In the genomic region with DNA sequence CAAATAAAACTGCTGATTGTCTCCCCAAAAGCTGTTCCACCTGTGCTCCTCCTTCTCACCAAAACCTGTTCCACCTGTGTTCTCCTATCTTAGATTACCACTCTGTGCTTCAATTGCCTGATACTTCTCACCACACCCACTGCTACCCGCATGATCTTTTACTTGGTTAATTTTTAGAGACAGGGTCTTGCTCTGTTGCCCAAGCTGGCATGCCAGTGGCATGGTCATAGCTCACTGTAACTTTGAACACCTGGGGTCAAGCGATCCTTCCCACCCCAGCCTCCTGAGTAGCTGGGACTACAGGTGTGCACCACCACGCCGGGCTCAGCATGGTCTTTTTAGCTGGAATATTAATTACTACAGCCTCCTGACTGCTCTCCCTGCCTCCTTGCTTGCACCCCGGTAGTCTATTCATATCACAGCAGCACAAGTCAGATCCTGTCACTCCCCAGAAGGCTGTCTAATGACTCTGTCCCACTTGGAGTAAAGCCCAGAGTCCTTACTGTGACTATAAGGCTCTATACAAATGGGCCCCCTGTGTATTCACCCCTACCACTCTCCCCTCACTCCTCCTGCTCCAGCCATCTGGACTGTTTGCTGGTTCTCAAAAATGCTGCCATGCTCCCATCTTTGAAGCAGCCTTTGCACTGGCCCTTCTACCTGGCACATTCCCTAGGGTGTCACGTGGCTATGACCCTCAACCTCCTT, we compare ENCODE assay signal across 1 cellular context.
TF ChIP-seq lines count a peak whose summit lies in the region.

No MANE protein-coding gene starts in this region.

TF ChIP-seq in HepG2, 621 proteins besides CTCF, POLR2A, EP300 and RAD21:
- TF ChIP-seq, protein P1, sequence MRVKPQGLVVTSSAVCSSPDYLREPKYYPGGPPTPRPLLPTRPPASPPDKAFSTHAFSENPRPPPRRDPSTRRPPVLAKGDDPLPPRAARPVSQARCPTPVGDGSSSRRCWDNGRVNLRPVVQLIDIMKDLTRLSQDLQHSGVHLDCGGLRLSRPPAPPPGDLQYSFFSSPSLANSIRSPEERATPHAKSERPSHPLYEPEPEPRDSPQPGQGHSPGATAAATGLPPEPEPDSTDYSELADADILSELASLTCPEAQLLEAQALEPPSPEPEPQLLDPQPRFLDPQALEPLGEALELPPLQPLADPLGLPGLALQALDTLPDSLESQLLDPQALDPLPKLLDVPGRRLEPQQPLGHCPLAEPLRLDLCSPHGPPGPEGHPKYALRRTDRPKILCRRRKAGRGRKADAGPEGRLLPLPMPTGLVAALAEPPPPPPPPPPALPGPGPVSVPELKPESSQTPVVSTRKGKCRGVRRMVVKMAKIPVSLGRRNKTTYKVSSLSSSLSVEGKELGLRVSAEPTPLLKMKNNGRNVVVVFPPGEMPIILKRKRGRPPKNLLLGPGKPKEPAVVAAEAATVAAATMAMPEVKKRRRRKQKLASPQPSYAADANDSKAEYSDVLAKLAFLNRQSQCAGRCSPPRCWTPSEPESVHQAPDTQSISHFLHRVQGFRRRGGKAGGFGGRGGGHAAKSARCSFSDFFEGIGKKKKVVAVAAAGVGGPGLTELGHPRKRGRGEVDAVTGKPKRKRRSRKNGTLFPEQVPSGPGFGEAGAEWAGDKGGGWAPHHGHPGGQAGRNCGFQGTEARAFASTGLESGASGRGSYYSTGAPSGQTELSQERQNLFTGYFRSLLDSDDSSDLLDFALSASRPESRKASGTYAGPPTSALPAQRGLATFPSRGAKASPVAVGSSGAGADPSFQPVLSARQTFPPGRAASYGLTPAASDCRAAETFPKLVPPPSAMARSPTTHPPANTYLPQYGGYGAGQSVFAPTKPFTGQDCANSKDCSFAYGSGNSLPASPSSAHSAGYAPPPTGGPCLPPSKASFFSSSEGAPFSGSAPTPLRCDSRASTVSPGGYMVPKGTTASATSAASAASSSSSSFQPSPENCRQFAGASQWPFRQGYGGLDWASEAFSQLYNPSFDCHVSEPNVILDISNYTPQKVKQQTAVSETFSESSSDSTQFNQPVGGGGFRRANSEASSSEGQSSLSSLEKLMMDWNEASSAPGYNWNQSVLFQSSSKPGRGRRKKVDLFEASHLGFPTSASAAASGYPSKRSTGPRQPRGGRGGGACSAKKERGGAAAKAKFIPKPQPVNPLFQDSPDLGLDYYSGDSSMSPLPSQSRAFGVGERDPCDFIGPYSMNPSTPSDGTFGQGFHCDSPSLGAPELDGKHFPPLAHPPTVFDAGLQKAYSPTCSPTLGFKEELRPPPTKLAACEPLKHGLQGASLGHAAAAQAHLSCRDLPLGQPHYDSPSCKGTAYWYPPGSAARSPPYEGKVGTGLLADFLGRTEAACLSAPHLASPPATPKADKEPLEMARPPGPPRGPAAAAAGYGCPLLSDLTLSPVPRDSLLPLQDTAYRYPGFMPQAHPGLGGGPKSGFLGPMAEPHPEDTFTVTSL (CRISPR knock-in tag; IDR thresholded peaks at IDR 0.05; ENCODE audit: borderline replicate concordance), result no peak
- TF ChIP-seq ZNF460 (CRISPR knock-in tag; IDR thresholded peaks at IDR 0.05; ENCODE audit: borderline replicate concordance) (peak; percentile 30; the same call in 1 of the 2 replicates), ZNF282 (IDR thresholded peaks at IDR 0.05; ENCODE audit: partially characterized antibody) (no peak), ZSCAN25 (CRISPR knock-in tag; IDR thresholded peaks at IDR 0.05) (peak; percentile 69; the same call in 1 of the 2 replicates), ZNF879 (CRISPR knock-in tag; IDR thresholded peaks at IDR 0.05) (no peak), RFX5 (IDR thresholded peaks at IDR 0.05; ENCODE audit: low read depth, low read length) (no peak)
